ENCODE assay signal across 1 cellular context in the genomic region with DNA sequence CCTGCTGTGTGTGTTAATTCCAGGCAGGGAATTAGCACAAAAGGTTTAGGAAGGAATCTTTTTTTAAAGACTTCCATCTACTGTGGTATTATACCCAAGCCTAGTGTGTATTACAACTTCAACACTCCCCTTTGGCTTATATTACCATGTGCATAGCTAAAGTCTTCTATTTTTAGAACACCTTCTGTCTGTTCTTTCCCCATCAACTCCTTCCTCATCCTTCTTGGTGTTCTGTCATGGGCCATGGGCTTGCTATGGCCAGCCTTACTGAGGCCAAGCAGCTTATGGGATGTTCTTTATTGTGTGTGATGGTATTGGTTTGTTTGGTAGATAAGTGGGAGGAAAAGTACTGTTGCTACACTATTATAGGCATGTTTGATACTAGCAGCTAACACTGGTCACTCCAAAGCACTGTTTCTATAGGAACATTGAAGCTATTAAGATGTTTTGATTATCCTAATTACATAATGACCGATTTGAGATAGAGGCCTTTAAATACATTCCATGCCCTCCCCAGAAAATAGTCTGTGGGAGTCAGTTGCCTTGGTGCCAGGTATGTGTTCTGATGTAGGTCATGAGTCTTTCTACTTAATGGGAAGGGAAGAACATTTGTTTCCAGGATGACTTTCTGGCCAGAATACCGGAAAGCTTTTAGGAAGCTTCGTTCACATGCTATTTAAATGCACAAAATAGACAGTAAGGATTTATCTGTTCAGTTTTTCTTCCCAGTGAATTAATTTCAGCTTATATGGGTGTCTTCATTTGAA.
TF ChIP-seq lines count a peak whose summit lies in the region.

No MANE protein-coding gene starts in this region.

TF ChIP-seq in SK-N-SH, 30 proteins besides CTCF, POLR2A, EP300 and RAD21:
- TF ChIP-seq RCOR1 (IDR thresholded peaks at IDR 0.05; ENCODE audit: low read length) (peak; percentile 35; the same call in 1 of the 2 replicates), MEF2A (IDR thresholded peaks at IDR 0.05; ENCODE audit: borderline replicate concordance, low read depth) (no peak), SMC3 (IDR thresholded peaks at IDR 0.05; ENCODE audit: low read depth, low read length) (no peak)
